ENCODE assay signal across 8 cellular contexts in the genomic region with DNA sequence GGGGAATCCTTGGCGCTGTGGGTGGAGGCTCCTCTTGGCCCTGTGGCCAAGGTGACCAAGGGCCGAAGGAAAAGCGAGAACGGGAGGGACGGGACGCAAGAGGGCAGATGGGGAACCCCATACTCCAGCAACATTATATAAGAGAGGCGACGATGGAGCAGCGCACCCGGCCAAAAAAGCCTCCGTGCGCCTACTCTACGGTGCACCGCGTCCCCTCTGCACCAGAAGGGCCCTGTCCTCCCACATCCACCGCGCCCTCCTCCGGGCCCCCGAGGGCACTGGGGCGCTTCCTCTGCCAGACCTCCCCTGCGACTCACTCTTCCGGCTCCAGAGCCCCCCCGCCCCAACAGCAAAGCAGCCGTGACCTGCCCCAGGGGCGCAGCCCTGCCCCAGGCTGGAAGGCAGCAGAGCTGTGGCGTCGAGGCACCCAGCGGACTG. TPM values are rescaled to one million over a fixed set of nuclear protein-coding genes. Genes with fewer than 3 reads are reported as not detected.
DNase-seq lines count a peak whose midpoint lies in the region; ATAC-seq lines count a peak whose summit lies in the region.

No MANE protein-coding gene starts in this region.

- no peaks in the 10 kb centered on the region for H3K27me3 ChIP-seq in right cardiac atrium (ENCODE audit: control insufficient read depth, insufficient read depth)

- no peak overlapping the region for H3K27ac ChIP-seq in right cardiac atrium (ENCODE audit: low read length)

- WGBS in right cardiac atrium, result 1% methylated on average over 28 of the region's 28 CpGs

- H3K4me3 ChIP-seq in right cardiac atrium (ENCODE audit: low read length), result peak overlapping the region; percentile 47

- no peaks in the 10 kb centered on the region for H3K9me3 ChIP-seq in right cardiac atrium (ENCODE audit: control insufficient read depth, low read length)

- peaks cover 12 to 33% (median 27%) of the 10 kb centered on the region in 3 donors for H3K4me1 Mint-ChIP-seq in IgD-negative memory B cell

- H3K9me3 Mint-ChIP-seq in IgD-negative memory B cell, result no peaks in the 10 kb centered on the region

- H3K36me3 Mint-ChIP-seq in IgD-negative memory B cell, result no peaks in the 10 kb centered on the region

- H3K4me1 ChIP-seq in right cardiac atrium (ENCODE audit: control insufficient read depth, insufficient read depth, low read length), result no peaks in the 10 kb centered on the region

- intact Hi-C loops in right cardiac atrium (cut with DNase I), result no loop called here

- no peaks in the 10 kb centered on the region for H3K27me3 Mint-ChIP-seq in IgD-negative memory B cell

- H3K27ac Mint-ChIP-seq in IgD-negative memory B cell, result peak overlapping the region; percentile 88 to 96 (median 96)

- DNase-seq in DMS53 treated with DMSO at 0.1 percent for 48 hours (lab: John Stamatoyannopoulos, UW; ENCODE audit: unreplicated experiment), result peak; percentile 40
- peak; percentile 62 for DNase-seq in activated effector memory CD4-positive, alpha-beta T cell treated with Interleukin-2 at 50 U/mL for 16 hours
- peak; percentile 14 to 60 (median 57) for DNase-seq in right cardiac atrium
- DNase-seq in stimulated activated CD4-positive, alpha-beta T cell treated with anti-CD3 and anti-CD28 coated beads, Interleukin-15, amount 100 ng/mL, for 24 hours, result peak; percentile 57
- no peak for DNase-seq in NAMALWA (ENCODE audit: low spot score)
- DNase-seq in GM19240 (ENCODE audit: insufficient read length, low spot score), result no peak

- peak overlapping the region; percentile 96 to 99 (median 96) for H3K4me3 Mint-ChIP-seq in IgD-negative memory B cell

- ATAC-seq in GM21423 (IDR thresholded peaks at IDR 0.05; ENCODE audit: unreplicated experiment), result peak; percentile 31
- ATAC-seq in right cardiac atrium, result peak; percentile 40 to 68

RNA-seq across cellular contexts. Expression of a gene that starts 0.4 kb away (rescaled TPM):
- polyA plus RNA-seq in IgD-negative memory B cell, result 28.1 TPM
- 1 to 10 TPM in 3 of 4 donors, under 1 TPM in 1; 0.89 to 1.6 (median 1.1) TPM for total RNA-seq in right cardiac atrium
- polyA plus RNA-seq in right cardiac atrium, result 0.66 TPM

Comparison
In these comparisons a context has a peak if more than half of its experiments do, and no peak if none do; other contexts are left out.
1. DNase-seq: peak in DMS53 treated with DMSO at 0.1 percent for 48 hours (single experiment), activated effector memory CD4-positive, alpha-beta T cell treated with Interleukin-2 at 50 U/mL for 16 hours (single experiment), right cardiac atrium (3 of 3) and stimulated activated CD4-positive, alpha-beta T cell treated with anti-CD3 and anti-CD28 coated beads, Interleukin-15, amount 100 ng/mL, for 24 hours (single experiment); none in NAMALWA (single experiment) and GM19240 (single experiment).
2. RNA of a gene that starts 0.4 kb away (polyA plus RNA-seq): 28.1 TPM in IgD-negative memory B cell (single experiment); 0.66 TPM in right cardiac atrium (single experiment); every median in the first group is over 10 times any median in the second.